In the genomic region with DNA sequence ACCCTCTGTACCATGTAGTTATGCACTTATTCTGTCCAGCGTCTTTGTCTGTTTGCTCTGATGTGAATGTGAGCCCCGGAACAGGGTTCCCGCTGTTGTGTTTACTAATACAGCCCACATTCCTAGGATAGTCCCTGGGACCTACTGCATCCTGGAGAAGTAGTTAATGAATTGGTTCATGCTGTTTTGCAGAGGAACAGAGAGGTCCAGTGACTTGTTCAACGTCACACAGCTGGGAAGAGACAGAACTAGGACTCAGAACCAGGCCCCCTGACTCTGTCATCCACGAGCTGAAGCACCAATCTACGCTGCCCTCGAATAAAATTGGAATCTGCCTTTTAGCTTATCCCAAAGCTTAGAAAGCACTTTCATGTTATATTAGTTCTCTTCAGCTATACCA, we compare ENCODE assay signal across 22 cellular contexts. TPM values are rescaled to one million over a fixed set of nuclear protein-coding genes. Genes with fewer than 3 reads are reported as not detected.
"Had no signal": no experiment of that assay in that cellular context is flagged by ENCODE, and none has a peak within 500 bp of the region (broad histone marks: within the 10 kb centered on the region; RNA-seq: fewer than 3 reads in every experiment).

No MANE protein-coding gene starts in this region.

- H3K27ac ChIP-seq: SJSA1, suprapubic skin had no signal

- H3K4me1 Mint-ChIP-seq: activated B cell treated with CpG ODN at 0.5 μM for 24 hours; activated naive CD8-positive, alpha-beta T cell treated with anti-CD3 and anti-CD28 coated beads for 36 hours had no signal

- H3K36me3 Mint-ChIP-seq: activated naive CD8-positive, alpha-beta T cell treated with anti-CD3 and anti-CD28 coated beads for 36 hours; immature natural killer cell; natural killer cell had no signal

- H3K9me3 ChIP-seq: esophagus squamous epithelium, suprapubic skin had no signal

- H3K4me3 ChIP-seq: SJSA1, smooth muscle cell had no signal

- H3K27me3 ChIP-seq: SJSA1, suprapubic skin had no signal

- H3K4me3 Mint-ChIP-seq: activated B cell treated with CpG ODN at 0.5 μM for 24 hours; activated CD8-positive, alpha-beta T cell treated with anti-CD3 and anti-CD28 coated beads, Interleukin-2, amount 10 ng/mL, durations not matched to agents 7 days and 5 days; activated naive CD8-positive, alpha-beta T cell treated with anti-CD3 and anti-CD28 coated beads for 36 hours; immature natural killer cell; natural killer cell had no signal

- ATAC-seq: activated CD8-positive, alpha-beta T cell treated with anti-CD3 and anti-CD28 coated beads, Interleukin-2, amount 10 ng/mL, durations not matched to agents 7 days and 5 days; natural killer cell; stimulated activated naive CD8-positive, alpha-beta T cell treated with anti-CD3 and anti-CD28 coated beads, Interleukin-15, Interleukin-2, amounts not matched to agents 100 U/mL and 50 U/mL, for 24 hours had no signal

- FAIRE-seq: bronchial epithelial cell, colon, TTC549 had no signal

- H3K36me3 ChIP-seq: esophagus squamous epithelium, SJSA1, suprapubic skin had no signal

- DNase-seq: activated B cell treated with CpG ODN at 0.5 μM for 24 hours; activated CD4-positive, alpha-beta T cell treated with anti-CD3 and anti-CD28 coated beads for 48 hours; activated CD8-positive, alpha-beta memory T cell treated with anti-CD3 and anti-CD28 coated beads, Interleukin-2, amount 50 U/mL, for 4 hours; activated CD8-positive, alpha-beta T cell treated with anti-CD3 and anti-CD28 coated beads, Interleukin-2, amount 10 ng/mL, durations not matched to agents 7 days and 5 days; activated naive CD8-positive, alpha-beta T cell treated with anti-CD3 and anti-CD28 coated beads for 36 hours; aorta; esophagus squamous epithelium; immature natural killer cell; mesenchymal stem cell; natural killer cell; stimulated activated CD4-positive, alpha-beta T cell treated with anti-CD3 and anti-CD28 coated beads, Interleukin-4, amount 100 ng/mL, for 4 hours; stimulated activated CD8-positive, alpha-beta memory T cell treated with anti-CD3 and anti-CD28 coated beads, Interleukin-4, amount 100 ng/mL, for 48 hours; stimulated activated naive CD8-positive, alpha-beta T cell treated with anti-CD3 and anti-CD28 coated beads, Interleukin-15, Interleukin-2, amounts not matched to agents 100 U/mL and 50 U/mL, for 24 hours; SW 1271 had no signal

- H3K4me1 ChIP-seq: SJSA1 had no signal

- H3K27ac Mint-ChIP-seq: activated B cell treated with CpG ODN at 0.5 μM for 24 hours; activated CD8-positive, alpha-beta T cell treated with anti-CD3 and anti-CD28 coated beads, Interleukin-2, amount 10 ng/mL, durations not matched to agents 7 days and 5 days; activated naive CD8-positive, alpha-beta T cell treated with anti-CD3 and anti-CD28 coated beads for 36 hours; immature natural killer cell; natural killer cell had no signal

- H3K9me3 Mint-ChIP-seq: immature natural killer cell, natural killer cell had no signal

RNA-seq across cellular contexts. Expression of gene AGT, which starts 0.8 kb away (rescaled TPM):
- total RNA-seq: activated B cell treated with CpG ODN at 0.5 μM for 24 hours; activated CD8-positive, alpha-beta T cell treated with anti-CD3 and anti-CD28 coated beads, Interleukin-2, amount 10 ng/mL, durations not matched to agents 7 days and 5 days; activated naive CD8-positive, alpha-beta T cell treated with anti-CD3 and anti-CD28 coated beads for 36 hours; fibroblast of villous mesenchyme; natural killer cell; SJSA1; T-helper 2 cell treated with Interferon-gamma antibody and Interleukin-4, amounts not matched to agents 100 ng/mL and 5 ng/mL, for 36 hours had no signal
- polyA plus RNA-seq: immature natural killer cell had no signal

RNA-seq across cellular contexts. Expression of gene CAPN9, which starts 34.0 kb away (rescaled TPM):
- total RNA-seq: activated B cell treated with CpG ODN at 0.5 μM for 24 hours; activated CD8-positive, alpha-beta T cell treated with anti-CD3 and anti-CD28 coated beads, Interleukin-2, amount 10 ng/mL, durations not matched to agents 7 days and 5 days; activated naive CD8-positive, alpha-beta T cell treated with anti-CD3 and anti-CD28 coated beads for 36 hours; aorta; bronchial epithelial cell; fibroblast of villous mesenchyme; natural killer cell; SJSA1; smooth muscle cell; T-helper 2 cell treated with Interferon-gamma antibody and Interleukin-4, amounts not matched to agents 100 ng/mL and 5 ng/mL, for 36 hours had no signal
- polyA plus RNA-seq: immature natural killer cell, smooth muscle cell had no signal
